ENCODE assay signal across 26 cellular contexts in the genomic region with DNA sequence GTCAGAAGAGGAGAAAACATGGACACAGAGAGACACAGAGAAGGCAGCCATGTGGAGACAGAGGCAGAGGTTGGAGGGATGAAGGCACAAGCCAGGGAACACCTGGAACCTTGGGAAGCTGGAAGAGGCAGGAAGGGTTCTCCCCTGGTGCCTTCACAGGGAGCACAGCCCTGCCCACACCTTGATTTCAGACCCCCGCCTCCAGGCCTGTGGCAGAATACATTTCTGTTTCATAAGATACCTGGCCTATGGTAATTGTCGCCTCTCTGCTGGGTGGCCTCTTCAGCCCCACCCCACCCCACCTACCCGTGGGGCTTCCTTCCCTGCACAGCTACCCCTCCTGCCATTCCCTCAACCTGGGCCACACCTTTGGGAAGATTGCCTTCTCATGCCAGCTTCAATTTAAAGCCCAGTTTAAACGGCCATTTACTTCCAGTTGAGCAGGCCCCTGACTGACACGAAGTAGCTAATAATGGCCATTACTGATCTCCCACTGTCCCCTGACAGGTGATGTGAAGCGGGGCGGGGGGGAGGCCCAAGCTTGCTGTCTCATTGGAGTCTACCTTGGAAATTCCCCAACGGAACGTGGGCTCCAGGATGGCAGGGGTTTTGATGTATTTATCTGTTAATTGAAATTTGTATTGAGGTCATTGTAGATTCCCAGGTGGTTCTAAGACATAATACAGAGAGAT.
A peak's percentile ranks its signal among the peaks of the same experiment; 100 is the strongest.
DNase-seq lines count a peak whose midpoint lies in the region; ATAC-seq, FAIRE-seq and TF ChIP-seq lines count a peak whose summit lies in the region.
"Had no signal": no experiment of that assay in that cellular context is flagged by ENCODE, and none has a peak within 500 bp of the region (broad histone marks: within the 10 kb centered on the region; RNA-seq: fewer than 3 reads in every experiment).

No MANE protein-coding gene starts in this region.

- H3K79me2 ChIP-seq in neural cell (replicated peaks; ENCODE audit: insufficient read depth, low read length) = no peaks in the 10 kb centered on the region

- peaks cover 28% of the 10 kb centered on the region for H3K4me1 ChIP-seq in IMR-90 (ENCODE audit: control insufficient read depth, insufficient read depth, low read length)
- peaks cover 0 to 30% (median 15%) of the 10 kb centered on the region in 6 donors for H3K4me1 ChIP-seq in spleen

- intact Hi-C loops in IMR-90 (cut with micrococcal nuclease) (no loop called here), spleen (cut with DNase I; ENCODE audit: low total_unique reads) (no loop called here)

- no peak overlapping the region for H3K4me3 ChIP-seq in IMR-90 (ENCODE audit: insufficient read depth, low read depth, low read length)
- no peak overlapping the region for H3K4me3 ChIP-seq in bronchial epithelial cell (ENCODE audit: low read depth, low read length)
- no peak overlapping the region for H3K4me3 ChIP-seq in neural cell (ENCODE audit: low read length)
- H3K4me3 ChIP-seq in spleen = no peak overlapping the region
- H3K4me3 ChIP-seq: BLaER1, K562, MG63 had no signal

- peak overlapping the region; percentile 90 for H2AK5ac ChIP-seq in IMR-90 (ENCODE audit: low read depth, low read length)

- no peak overlapping the region for H3K56ac ChIP-seq in IMR-90 (ENCODE audit: extremely low read depth, insufficient read depth, low read length)

- peak overlapping the region; percentile 98 for H4K91ac ChIP-seq in IMR-90 (ENCODE audit: insufficient read depth, low read depth, low read length)

- H3F3A ChIP-seq in neural cell (ENCODE audit: insufficient read depth, low read length, poor library complexity, severe bottlenecking) = no peaks in the 10 kb centered on the region

- H3K27me3 ChIP-seq in IMR-90 (ENCODE audit: control insufficient read depth, insufficient read depth, low read length) (no peaks in the 10 kb centered on the region), bronchial epithelial cell (ENCODE audit: control insufficient read depth, insufficient read depth, low read length) (no peaks in the 10 kb centered on the region), neural cell (ENCODE audit: insufficient read depth, low read depth, low read length) (no peaks in the 10 kb centered on the region), spleen (replicated peaks in 1 of 7) (peaks cover 0 to 31% (median 0%) of the 10 kb centered on the region in 7 donors)
- H3K27me3 ChIP-seq: MG63 had no signal

- CTCF ChIA-PET in IMR-90 (lab: Yijun Ruan, JAX) = no interaction called here

- TF ChIP-seq EP300 in neural cell (conservative IDR thresholded peaks at IDR 0.05; ENCODE audit: poor library complexity, severe bottlenecking) = peak; percentile 71

- TF ChIP-seq POLR2A in IMR-90 (IDR thresholded peaks at IDR 0.05; ENCODE audit: low read depth, low read length) (no peak), spleen (IDR thresholded peaks at IDR 0.05) (no peak)

- TF ChIP-seq RAD21 in IMR-90 (IDR thresholded peaks at IDR 0.05; ENCODE audit: low read length) (no peak), neural cell (conservative IDR thresholded peaks at IDR 0.05) (no peak)

- 100% methylated on average over 3 of the region's 9 CpGs; no CpG with 5 or more reads in 1 of the 2 experiments for WGBS in IMR-90 (ENCODE audit: extremely low coverage in 2 of 2, insufficient read length in 1 of 2), 2 experiments
- WGBS in spleen, 5 donors = 69 to 82% (median 74%) methylated on average over 9 of the region's 9 CpGs

- no peak overlapping the region for H2AK9ac ChIP-seq in IMR-90 (replicated peaks; ENCODE audit: low read depth, low read length, poor library complexity)

- no peak for ATAC-seq in IMR-90 (ENCODE audit: low read depth)
- no peak for ATAC-seq in HG03460 (IDR thresholded peaks at IDR 0.05; ENCODE audit: unreplicated experiment)
- ATAC-seq in HG03469 (IDR thresholded peaks at IDR 0.05; ENCODE audit: unreplicated experiment) = no peak
- no peak for ATAC-seq in GM21447 (IDR thresholded peaks at IDR 0.05; ENCODE audit: unreplicated experiment)
- ATAC-seq: HepG2, K562 had no signal

- no peaks in the 10 kb centered on the region for H4K20me1 ChIP-seq in IMR-90 (ENCODE audit: insufficient read depth, low read length)
- no peaks in the 10 kb centered on the region for H4K20me1 ChIP-seq in neural cell (ENCODE audit: insufficient read depth)
- H4K20me1 ChIP-seq: BLaER1 had no signal

- H2AFZ ChIP-seq in IMR-90 (replicated peaks; ENCODE audit: low read length, poor library complexity) (no peak overlapping the region), neural cell (ENCODE audit: low read depth, low read length) (no peak overlapping the region)

- H2BK120ac ChIP-seq in IMR-90 (ENCODE audit: low read depth, low read length) = peak overlapping the region; percentile 100

- no peaks in the 10 kb centered on the region for H3K9me2 ChIP-seq in neural cell (ENCODE audit: insufficient read depth, low read length)

- H3K27ac ChIP-seq in IMR-90 (ENCODE audit: insufficient read depth, low read length) (peak overlapping the region; percentile 9; the same call in 1 of the 2 replicates), neural cell (ENCODE audit: low read length) (no peak overlapping the region), spleen (no peak overlapping the region)
- H3K27ac ChIP-seq: BLaER1 had no signal

- H4K8ac ChIP-seq in IMR-90 (ENCODE audit: low read depth in 2 of 2, low read length in 2 of 2) = peak overlapping the region; percentile 83 to 98; a peak in 2 of 4 replicates

- peaks cover 28% of the 10 kb centered on the region for H3K9me1 ChIP-seq in IMR-90 (ENCODE audit: insufficient read depth, low read length)

- H2BK5ac ChIP-seq in IMR-90 (ENCODE audit: low read depth, low read length, poor library complexity, severe bottlenecking) = peak overlapping the region; percentile 99

- H3K9ac ChIP-seq in IMR-90 (ENCODE audit: low read depth, low read length) (no peak overlapping the region; the same call in 1 of the 2 replicates), neural cell (ENCODE audit: low read length) (no peak overlapping the region)
- H3K9ac ChIP-seq: BLaER1 had no signal

- H4K5ac ChIP-seq in IMR-90 (ENCODE audit: low read depth, low read length) = no peak overlapping the region; the same call in 1 of the 2 replicates

- H2BK20ac ChIP-seq in IMR-90 (ENCODE audit: low read depth, low read length) = peak overlapping the region; percentile 99

- peak overlapping the region; percentile 49; the same call in 1 of the 2 replicates for H3K14ac ChIP-seq in IMR-90 (replicated peaks; ENCODE audit: low read depth, low read length)

- dilution Hi-C loops in IMR-90 (cut with HindIII; ENCODE audit: low sequenced_read_pairs, unreplicated experiment) = no loop called here

- in situ Hi-C loops in IMR-90 (cut with MboI; ENCODE audit: low sequenced_read_pairs) = no loop called here

- no TSS peak for BruUV-seq in IMR-90 (replicated peaks; lab: Mats Ljungman, UMichigan)

- FAIRE-seq in bronchial epithelial cell (lab: Jason Lieb, UNC) = peak; percentile 73
- FAIRE-seq: A204.1, GM18507, H1, HepG2, K562 had no signal

- H2BK15ac ChIP-seq in IMR-90 (ENCODE audit: low read depth, low read length) = peak overlapping the region; percentile 83

- H3K23ac ChIP-seq in IMR-90 (ENCODE audit: low read depth, low read length) = peak overlapping the region; percentile 7; the same call in 1 of the 2 replicates

- no peak for TF ChIP-seq CTCF in IMR-90 (conservative IDR thresholded peaks at IDR 0.05; ENCODE audit: low read depth, low read length)
- TF ChIP-seq CTCF in bronchial epithelial cell (IDR thresholded peaks at IDR 0.05; ENCODE audit: insufficient read depth, low read length, severe bottlenecking) = no peak
- no peak for TF ChIP-seq CTCF in neural cell (IDR thresholded peaks at IDR 0.05; ENCODE audit: poor library complexity, severe bottlenecking)
- no peak for TF ChIP-seq CTCF in spleen (IDR thresholded peaks at IDR 0.05 in 8 of 11, conservative IDR thresholded peaks at IDR 0.05 in 3 of 11)

- peak overlapping the region; percentile 98 for H3K4ac ChIP-seq in IMR-90 (ENCODE audit: low read depth, low read length)

- H3K36me3 ChIP-seq in IMR-90 (ENCODE audit: control insufficient read depth, insufficient read depth, low read length) (no peaks in the 10 kb centered on the region), bronchial epithelial cell (ENCODE audit: control insufficient read depth, insufficient read depth, low read length) (no peaks in the 10 kb centered on the region), neural cell (ENCODE audit: insufficient read depth, low read length) (no peaks in the 10 kb centered on the region), spleen (no peaks in the 10 kb centered on the region)
- H3K36me3 ChIP-seq: BLaER1, MG63 had no signal

- no peak for DNase-seq in IMR-90
- no peak for DNase-seq in bronchial epithelial cell (ENCODE audit: low read depth)
- peak; percentile 59 for DNase-seq in spleen
- no peak for DNase-seq in T-helper 2 cell
- DNase-seq: CD4-positive, CD25-positive, alpha-beta regulatory T cell; DMS153; DND-41; HCEC 1CT; MG63; NCI-H1694; NCI-H2029 treated with DMSO at 0.1 percent for 48 hours; NCI-H446 treated with DMSO at 0.1 percent for 48 hours; NCI-H526; NCI-H82; RPMI8226; SHP77 had no signal

- peak overlapping the region; percentile 98; the same call in 1 of the 2 replicates for H3K18ac ChIP-seq in IMR-90 (ENCODE audit: low read depth, low read length)

- H3K79me1 ChIP-seq in IMR-90 (ENCODE audit: low read depth in 1 of 2, low read length in 2 of 2) = peaks cover 4 to 32% of the 10 kb centered on the region in 2 experiments; a peak in 2 of 4 replicates

- H3K4me2 ChIP-seq in IMR-90 (ENCODE audit: low read depth, low read length) = no peak overlapping the region
- H3K4me2 ChIP-seq in neural cell (ENCODE audit: low read length) = no peak overlapping the region
- H3K4me2 ChIP-seq: BLaER1 had no signal

- H3K9me3 ChIP-seq in IMR-90 (ENCODE audit: control insufficient read depth, insufficient read depth, low read length) = no peaks in the 10 kb centered on the region
- H3K9me3 ChIP-seq in neural cell (ENCODE audit: low read length) = no peaks in the 10 kb centered on the region
- no peaks in the 10 kb centered on the region for H3K9me3 ChIP-seq in spleen
- H3K9me3 ChIP-seq: BLaER1 had no signal

- POLR2A ChIA-PET in IMR-90 (lab: Charles Lee; ENCODE audit: unreplicated experiment) = interaction anchor here (1.2 kb wide), 1 partner anchor 299 kb away, joined by 4 read pairs; no protein-coding TSS in a partner anchor

TF ChIP-seq in neural cell, 6 proteins besides CTCF, POLR2A, EP300 and RAD21:
- no peak for TF ChIP-seq MXI1 (conservative IDR thresholded peaks at IDR 0.05; ENCODE audit: poor library complexity, severe bottlenecking)
- peak; percentile 83 for TF ChIP-seq POLR2AphosphoS5 (IDR thresholded peaks at IDR 0.05)
- no peak for TF ChIP-seq EZH2 (IDR thresholded peaks at IDR 0.05; ENCODE audit: borderline replicate concordance, insufficient read depth, low read length, poor library complexity, severe bottlenecking)
